Comparison of ENCODE assay signal across 8 cellular contexts in the genomic region with DNA sequence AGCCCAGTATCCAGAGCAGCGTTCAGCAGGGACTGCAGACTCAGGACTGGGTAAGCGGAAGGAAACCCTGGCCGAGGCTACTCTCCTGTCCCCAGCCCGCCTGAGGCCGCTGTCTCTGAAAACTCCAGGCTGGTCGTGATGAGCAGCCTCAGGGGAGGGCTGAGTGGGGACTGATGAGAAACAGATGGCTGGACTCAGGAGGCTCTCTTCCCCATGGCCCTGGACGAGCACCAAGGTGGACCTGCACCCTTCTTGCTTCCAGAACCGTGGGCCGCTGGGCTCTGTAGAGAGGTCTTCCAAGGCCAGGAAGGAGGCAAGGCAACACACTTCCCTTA.
DNase-seq lines count a peak whose midpoint lies in the region; ATAC-seq and TF ChIP-seq lines count a peak whose summit lies in the region.

No MANE protein-coding gene starts in this region.

- H3K27ac ChIP-seq in SK-N-MC (no peak overlapping the region), rectal smooth muscle tissue (ENCODE audit: low read depth, low read length) (no peak overlapping the region)

- H3K36me3 ChIP-seq in ES-I3 (ENCODE audit: insufficient read depth, low read length) (no peaks in the 10 kb centered on the region; the same call in 1 of the 2 replicates), SK-N-MC (ENCODE audit: insufficient read depth, low read length) (peaks cover 23% of the 10 kb centered on the region), rectal smooth muscle tissue (ENCODE audit: control insufficient read depth, insufficient read depth, low read length) (peaks cover 6% of the 10 kb centered on the region)

- ATAC-seq in HG02588 (IDR thresholded peaks at IDR 0.05; ENCODE audit: unreplicated experiment), result no peak

- peaks cover 9% of the 10 kb centered on the region for H3K9me3 ChIP-seq in ES-I3 (ENCODE audit: control insufficient read depth, insufficient read depth, low read length)
- no peaks in the 10 kb centered on the region for H3K9me3 ChIP-seq in SK-N-MC (ENCODE audit: low read depth, low read length)

- no peaks in the 10 kb centered on the region for H3K4me1 ChIP-seq in ES-I3 (ENCODE audit: insufficient read depth, low read length)
- H3K4me1 ChIP-seq in rectal smooth muscle tissue (ENCODE audit: control insufficient read depth, insufficient read depth, low read length), result peaks cover 8% of the 10 kb centered on the region

- H3K27me3 ChIP-seq in rectal smooth muscle tissue (ENCODE audit: control insufficient read depth, insufficient read depth, low read length), result no peaks in the 10 kb centered on the region

- H3K4me3 ChIP-seq in SK-N-MC (peak overlapping the region; percentile 94), foreskin fibroblast (ENCODE audit: low read depth in 1 of 2, low read length in 2 of 2) (peak overlapping the region; percentile 72 to 86), rectal smooth muscle tissue (ENCODE audit: low read length) (peak overlapping the region; percentile 85)

- peak overlapping the region; percentile 80; the same call in 1 of the 2 replicates for H3K9ac ChIP-seq in ES-I3 (ENCODE audit: low read depth, low read length)
- no peak overlapping the region for H3K9ac ChIP-seq in SK-N-MC (ENCODE audit: insufficient read length)
- H3K9ac ChIP-seq in rectal smooth muscle tissue (ENCODE audit: low read length), result no peak overlapping the region

- DNase-seq in SK-N-MC (ENCODE audit: low read depth, low spot score) (no peak), foreskin fibroblast (no peak), NCI-H524 (lab: John Stamatoyannopoulos, UW) (no peak), COLO668 (lab: John Stamatoyannopoulos, UW; ENCODE audit: unreplicated experiment) (no peak), NCI-H69 (lab: John Stamatoyannopoulos, UW) (no peak)

- TF ChIP-seq CTCF in foreskin fibroblast (IDR thresholded peaks at IDR 0.05; ENCODE audit: low read depth, low read length), result no peak
